ENCODE assay signal across 8 cellular contexts in genomic region chr6:26521485-26522391, GRCh38. TPM values are rescaled to one million over a fixed set of nuclear protein-coding genes. Genes with fewer than 3 reads are reported as not detected.
A peak's percentile ranks its signal among the peaks of the same experiment; 100 is the strongest.
DNase-seq lines count a peak whose midpoint lies in the region; ATAC-seq and TF ChIP-seq lines count a peak whose summit lies in the region.

No MANE protein-coding gene starts in this region.

- peaks cover 2% of the 10 kb centered on the region for H3K36me3 Mint-ChIP-seq in T-helper 17 cell (ENCODE audit: low read depth)

- no peaks in the 10 kb centered on the region for H3K36me3 ChIP-seq in DND-41 (ENCODE audit: insufficient read depth, low read length)

- ATAC-seq in DND-41 (ENCODE audit: insufficient read depth, low read depth), result no peak
- ATAC-seq in GM21528 (IDR thresholded peaks at IDR 0.05; ENCODE audit: low FRiP score, unreplicated experiment), result peak; percentile 75
- ATAC-seq in T-helper 17 cell, result peak; percentile 66
- peak; percentile 95 for ATAC-seq in sciatic nerve

- H3K27me3 ChIP-seq in DND-41 (ENCODE audit: insufficient read depth, low read length, poor library complexity), result no peaks in the 10 kb centered on the region

- DNase-seq in DND-41 (no peak), T-helper 17 cell (peak; percentile 53 to 59 (median 53)), astrocyte of the cerebellum (ENCODE audit: low read depth) (no peak), hypothalamus (lab: John Stamatoyannopoulos, UW) (peak in 48 of 51 donors; percentile 9 to 80 (median 51)), sciatic nerve (ENCODE audit: low spot score) (peak; percentile 89), DMS79 treated with DMSO at 0.1 percent for 48 hours (lab: John Stamatoyannopoulos, UW) (no peak)
- DNase-seq in Jurkat, Clone E6-1 (ENCODE audit: low read depth, low spot score), result no peak

- peaks cover 32% of the 10 kb centered on the region for H3K4me1 Mint-ChIP-seq in T-helper 17 cell

- H3K79me2 ChIP-seq in DND-41 (ENCODE audit: insufficient read depth, low read length), result no peaks in the 10 kb centered on the region

- intact Hi-C loops in sciatic nerve (cut with DNase I), result no loop called here

- H2AFZ ChIP-seq in DND-41 (ENCODE audit: low read depth, low read length), result peak overlapping the region; percentile 71; the same call in 1 of the 2 replicates

- H3K27ac Mint-ChIP-seq in T-helper 17 cell, result peak overlapping the region; percentile 98

- H3K4me3 Mint-ChIP-seq in T-helper 17 cell, result peak overlapping the region; percentile 86

- peak overlapping the region; percentile 65 for H3K27ac ChIP-seq in DND-41 (ENCODE audit: low read length)

- H3K9me3 ChIP-seq in DND-41 (ENCODE audit: insufficient read depth, low read length, severe bottlenecking) (no peaks in the 10 kb centered on the region), T-helper 17 cell (ENCODE audit: control insufficient read depth, low read length, poor library complexity, severe bottlenecking) (no peaks in the 10 kb centered on the region)

- no peaks in the 10 kb centered on the region for H3K27me3 Mint-ChIP-seq in T-helper 17 cell

- peak overlapping the region; percentile 44 for H3K9ac ChIP-seq in DND-41 (ENCODE audit: low read depth, low read length)

- H4K20me1 ChIP-seq in DND-41 (ENCODE audit: insufficient read depth, low read length), result no peaks in the 10 kb centered on the region

- TF ChIP-seq CTCF in DND-41 (IDR thresholded peaks at IDR 0.05; ENCODE audit: borderline replicate concordance, extremely low read depth, low read length, poor library complexity, severe bottlenecking), result no peak
- peak; percentile 25 for TF ChIP-seq CTCF in astrocyte of the cerebellum (IDR thresholded peaks at IDR 0.05; ENCODE audit: low read depth, low read length, missing control alignments)

- H3K4me1 ChIP-seq in DND-41 (ENCODE audit: insufficient read depth, low read length), result peaks cover 18% of the 10 kb centered on the region

- H3K4me3 ChIP-seq in DND-41 (ENCODE audit: low read depth in 1 of 2, low read length in 2 of 2), result peak overlapping the region; percentile 13 to 54; a peak in 3 of 4 replicates
- H3K4me3 ChIP-seq in Jurkat, Clone E6-1 (ENCODE audit: low read length), result peak overlapping the region; percentile 47
- peak overlapping the region; percentile 44 for H3K4me3 ChIP-seq in astrocyte of the cerebellum (ENCODE audit: low read depth, low read length)

- in situ Hi-C loops in astrocyte of the cerebellum (cut with HindIII; ENCODE audit: low sequenced_read_pairs), result no loop called here

- H3K4me2 ChIP-seq in DND-41 (ENCODE audit: insufficient read depth, low read length), result peak overlapping the region; percentile 66

RNA-seq across cellular contexts. Expression of gene HMGN4, which starts 16.4 kb away (rescaled TPM):
- polyA plus RNA-seq in Jurkat, Clone E6-1 (2012; ENCODE audit: insufficient read depth, insufficient read length), result 84.0 TPM
- 10 to 100 TPM; 54.7 to 60.1 TPM for total RNA-seq in T-helper 17 cell
- total RNA-seq in sciatic nerve, result 40.3 TPM

RNA-seq across cellular contexts. Expression of gene BTN1A1, which starts 21.6 kb away (rescaled TPM):
- polyA plus RNA-seq in Jurkat, Clone E6-1 (2012; ENCODE audit: insufficient read depth, insufficient read length), result not detected
- total RNA-seq in T-helper 17 cell (under 1 TPM in 1 of 2 donors, not detected in 1; 0.10 TPM), sciatic nerve (not detected)

Comparison
In these comparisons a context has a peak if more than half of its experiments do, and no peak if none do; other contexts are left out.
1. DNase-seq: peak in T-helper 17 cell (3 of 3), hypothalamus (48 of 51) and sciatic nerve (single experiment); none in DND-41 (single experiment), Jurkat, Clone E6-1 (single experiment), astrocyte of the cerebellum (single experiment) and DMS79 treated with DMSO at 0.1 percent for 48 hours (single experiment).
2. Peak in every context shown above with its lines, with median percentiles within 50 percentile points of each other: H3K4me3 ChIP-seq.